ENCODE assay signal across 8 cellular contexts in genomic region chr2:233251306-233252116, GRCh38. TPM values are rescaled to one million over a fixed set of nuclear protein-coding genes. Genes with fewer than 3 reads are reported as not detected.
DNase-seq lines count a peak whose midpoint lies in the region; FAIRE-seq and TF ChIP-seq lines count a peak whose summit lies in the region.

ATG16L1 (plus strand) TSS chr2:233251673; CDS start chr2:233251828, 155 bp downstream.

- H3K4ac ChIP-seq in H9 (ENCODE audit: low read depth, low read length), result no peak within 1 kb of the TSS

- peaks cover 17% of the 10 kb centered on the region; the same call in 1 of the 2 replicates for H3K79me2 ChIP-seq in H9 (ENCODE audit: insufficient read depth, low read length)

- H2BK120ac ChIP-seq in H9 (ENCODE audit: low read depth, low read length, poor library complexity, severe bottlenecking), result no peak within 1 kb of the TSS

- H3K4me3 Mint-ChIP-seq in H9 (peak within 1 kb of the TSS; percentile 96 to 97), nephron (peak within 1 kb of the TSS; percentile 93 to 98 (median 97))
- H3K4me3 Mint-ChIP-seq in stimulated activated naive CD8-positive, alpha-beta T cell treated with anti-CD3 and anti-CD28 coated beads, Interleukin-15, Interleukin-2, amounts not matched to agents 100 ng/mL and 50 ng/mL, for 24 hours, result peak within 1 kb of the TSS; percentile 96

- peak; percentile 98 for TF ChIP-seq CTCF in H9 (conservative IDR thresholded peaks at IDR 0.05)
- peak; percentile 78 for TF ChIP-seq CTCF in fibroblast of pulmonary artery (IDR thresholded peaks at IDR 0.05; ENCODE audit: low read length, missing control alignments)
- peak; percentile 96 to 99 (median 98) for TF ChIP-seq CTCF in nephron (IDR thresholded peaks at IDR 0.05; ENCODE audit: unreplicated experiment in 3 of 3)

- H3K27me3 Mint-ChIP-seq in H9 (ENCODE audit: low read depth) (peaks cover 4% of the 10 kb centered on the region; the same call in 1 of the 2 replicates), nephron (ENCODE audit: low read depth) (no peaks in the 10 kb centered on the region)
- H3K27me3 Mint-ChIP-seq in stimulated activated naive CD8-positive, alpha-beta T cell treated with anti-CD3 and anti-CD28 coated beads, Interleukin-15, Interleukin-2, amounts not matched to agents 100 ng/mL and 50 ng/mL, for 24 hours, result no peaks in the 10 kb centered on the region

- H3T11ph ChIP-seq in H9 (ENCODE audit: low read length), result no peak within 1 kb of the TSS

- peaks cover 7% of the 10 kb centered on the region for H3K9me3 ChIP-seq in H9 (ENCODE audit: control insufficient read depth, low read depth, low read length)

- no peak within 1 kb of the TSS for H2BK15ac ChIP-seq in H9 (ENCODE audit: low read depth, low read length)

- peaks cover 12% of the 10 kb centered on the region for H3K79me1 ChIP-seq in H9 (ENCODE audit: insufficient read depth, low read depth, low read length, poor library complexity, severe bottlenecking)

- no peak within 1 kb of the TSS for H2AFZ ChIP-seq in H9 (ENCODE audit: low read length)

- H4K8ac ChIP-seq in H9 (replicated peaks; ENCODE audit: insufficient read length, low read depth, low read length), result no peak within 1 kb of the TSS

- DNase-seq in H9 (peak; percentile 97), M059J (ENCODE audit: low read depth) (peak; percentile 92), SHP77 (lab: John Stamatoyannopoulos, UW) (peak; percentile 89 to 96), fibroblast of pulmonary artery (ENCODE audit: low read depth) (peak; percentile 97)
- DNase-seq in activated effector memory CD4-positive, alpha-beta T cell treated with Interleukin-2 at 50 U/mL for 16 hours, result peak; percentile 95

- whole genome bisulfite sequencing in H9 (ENCODE audit: extremely low coverage, insufficient read length, low lambda C conversion rate), result no CpG with 5 or more reads among the region's 75 CpGs

- H3K27ac Mint-ChIP-seq in H9 (peak within 1 kb of the TSS; percentile 50 to 96 (median 78)), nephron (peak within 1 kb of the TSS; percentile 78 to 90 (median 88))
- peak within 1 kb of the TSS; percentile 94 for H3K27ac Mint-ChIP-seq in stimulated activated naive CD8-positive, alpha-beta T cell treated with anti-CD3 and anti-CD28 coated beads, Interleukin-15, Interleukin-2, amounts not matched to agents 100 ng/mL and 50 ng/mL, for 24 hours

- peak; percentile 93 for FAIRE-seq in G401.6 (lab: Jason Lieb, UNC)

- H3K18ac ChIP-seq in H9 (ENCODE audit: insufficient read length, low read depth, low read length), result no peak within 1 kb of the TSS

- H3K4me2 ChIP-seq in H9 (ENCODE audit: insufficient read depth, insufficient read length, low read length), result peak within 1 kb of the TSS; percentile 99

- no peak within 1 kb of the TSS for H2BK5ac ChIP-seq in H9 (ENCODE audit: insufficient read length, low read length)

- H3K27ac ChIP-seq in H9 (ENCODE audit: insufficient read length, low read depth, low read length), result no peak within 1 kb of the TSS

- H2BK20ac ChIP-seq in H9 (ENCODE audit: low read depth, low read length, poor library complexity, severe bottlenecking), result no peak within 1 kb of the TSS

- H3K9ac ChIP-seq in H9 (ENCODE audit: extremely low read depth, insufficient read length, low read length), result peak within 1 kb of the TSS; percentile 81

- H4K91ac ChIP-seq in H9 (ENCODE audit: insufficient read length, low read depth, low read length), result peak within 1 kb of the TSS; percentile 7

- H2BK12ac ChIP-seq in H9 (ENCODE audit: insufficient read length, low read depth, low read length), result no peak within 1 kb of the TSS

- H3K23ac ChIP-seq in H9 (ENCODE audit: insufficient read length, low read depth, low read length), result no peak within 1 kb of the TSS

- no peak within 1 kb of the TSS for H3K56ac ChIP-seq in H9 (ENCODE audit: insufficient read length, low read depth, low read length)

- H2AK5ac ChIP-seq in H9 (ENCODE audit: insufficient read length, low read length), result no peak within 1 kb of the TSS

- peaks cover 6% of the 10 kb centered on the region for H3K23me2 ChIP-seq in H9 (ENCODE audit: insufficient read length, low read depth, low read length, poor library complexity, severe bottlenecking)

- no peak within 1 kb of the TSS for H4K5ac ChIP-seq in H9 (ENCODE audit: insufficient read length, low read depth, low read length)

- H3K9me3 Mint-ChIP-seq in H9 (peaks cover 12 to 18% of the 10 kb centered on the region in 2 experiments), nephron (no peaks in the 10 kb centered on the region)
- no peaks in the 10 kb centered on the region for H3K9me3 Mint-ChIP-seq in stimulated activated naive CD8-positive, alpha-beta T cell treated with anti-CD3 and anti-CD28 coated beads, Interleukin-15, Interleukin-2, amounts not matched to agents 100 ng/mL and 50 ng/mL, for 24 hours

- H3K36me3 Mint-ChIP-seq in H9 (ENCODE audit: insufficient read depth in 1 of 3, low read depth in 3 of 3) (peaks cover 9 to 32% (median 26%) of the 10 kb centered on the region in 3 experiments), nephron (ENCODE audit: low read depth) (peaks cover 12% of the 10 kb centered on the region)
- peaks cover 19% of the 10 kb centered on the region for H3K36me3 Mint-ChIP-seq in stimulated activated naive CD8-positive, alpha-beta T cell treated with anti-CD3 and anti-CD28 coated beads, Interleukin-15, Interleukin-2, amounts not matched to agents 100 ng/mL and 50 ng/mL, for 24 hours (ENCODE audit: low read depth)

- H3K4me1 Mint-ChIP-seq in H9 (peaks cover 5 to 6% of the 10 kb centered on the region in 2 experiments), nephron (peaks cover 21% of the 10 kb centered on the region)
- peaks cover 72% of the 10 kb centered on the region for H3K4me1 Mint-ChIP-seq in stimulated activated naive CD8-positive, alpha-beta T cell treated with anti-CD3 and anti-CD28 coated beads, Interleukin-15, Interleukin-2, amounts not matched to agents 100 ng/mL and 50 ng/mL, for 24 hours (ENCODE audit: low read depth)

- H3K4me1 ChIP-seq in H9 (ENCODE audit: insufficient read depth, low read length), result peaks cover 3% of the 10 kb centered on the region; the same call in 1 of the 2 replicates

- H4K20me1 ChIP-seq in H9 (ENCODE audit: control insufficient read depth, insufficient read depth, insufficient read length), result no peaks in the 10 kb centered on the region

- peak within 1 kb of the TSS; percentile 86 for H3K4me3 ChIP-seq in fibroblast of pulmonary artery (replicated peaks; ENCODE audit: low read depth, low read length)

- H3K27me3 ChIP-seq in H9 (ENCODE audit: insufficient read depth, low read length), result no peaks in the 10 kb centered on the region

- H3K14ac ChIP-seq in H9 (ENCODE audit: insufficient read depth, low read length), result peak within 1 kb of the TSS; percentile 76

RNA-seq across cellular contexts. Expression of gene ATG16L1, which starts in this region (rescaled TPM):
- 39.3 and 42.0 TPM in 2 replicates for total RNA-seq in H9 (2021)
- 20.1 and 32.5 TPM in 2 replicates for total RNA-seq in M059J (2014; rRNA removed; shearing (Covaris generic))
